Comparison of ENCODE assay signal across 1 cellular context in the genomic region with DNA sequence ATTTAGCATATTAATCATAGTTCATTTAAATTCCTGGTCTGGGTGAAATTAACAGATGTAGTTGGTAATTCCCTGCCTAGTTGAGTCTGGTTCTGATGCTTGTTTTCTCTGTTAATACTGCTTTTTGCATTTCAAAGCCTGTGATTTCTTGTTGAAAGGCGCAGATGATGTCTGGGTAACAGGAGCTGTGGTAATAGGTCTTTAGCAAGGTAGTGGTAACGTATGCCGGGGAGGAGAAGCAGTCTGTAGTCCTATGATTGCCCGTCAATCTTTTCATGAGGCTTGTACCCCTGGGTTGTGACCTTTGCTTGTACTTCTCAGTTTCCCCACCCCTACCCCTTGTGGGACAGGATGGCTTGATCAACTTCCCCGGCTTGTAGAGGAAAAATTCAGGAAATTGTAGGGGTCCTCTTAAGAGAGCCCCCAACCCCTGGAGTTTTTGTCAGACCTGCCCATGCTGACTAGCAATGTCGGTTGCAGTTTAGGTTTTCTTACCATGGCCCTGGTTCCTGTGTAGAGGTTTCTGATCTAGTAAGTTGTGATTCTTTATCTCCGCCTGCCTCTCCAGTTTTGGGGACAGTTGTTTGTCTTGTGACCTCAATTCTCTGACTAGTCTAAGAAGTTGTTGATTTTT.
TF ChIP-seq lines count a peak whose summit lies in the region.

No MANE protein-coding gene starts in this region.

TF ChIP-seq in GM23338, 12 proteins besides CTCF, POLR2A, EP300 and RAD21 (continued from another document):
- TF ChIP-seq, protein P1, sequence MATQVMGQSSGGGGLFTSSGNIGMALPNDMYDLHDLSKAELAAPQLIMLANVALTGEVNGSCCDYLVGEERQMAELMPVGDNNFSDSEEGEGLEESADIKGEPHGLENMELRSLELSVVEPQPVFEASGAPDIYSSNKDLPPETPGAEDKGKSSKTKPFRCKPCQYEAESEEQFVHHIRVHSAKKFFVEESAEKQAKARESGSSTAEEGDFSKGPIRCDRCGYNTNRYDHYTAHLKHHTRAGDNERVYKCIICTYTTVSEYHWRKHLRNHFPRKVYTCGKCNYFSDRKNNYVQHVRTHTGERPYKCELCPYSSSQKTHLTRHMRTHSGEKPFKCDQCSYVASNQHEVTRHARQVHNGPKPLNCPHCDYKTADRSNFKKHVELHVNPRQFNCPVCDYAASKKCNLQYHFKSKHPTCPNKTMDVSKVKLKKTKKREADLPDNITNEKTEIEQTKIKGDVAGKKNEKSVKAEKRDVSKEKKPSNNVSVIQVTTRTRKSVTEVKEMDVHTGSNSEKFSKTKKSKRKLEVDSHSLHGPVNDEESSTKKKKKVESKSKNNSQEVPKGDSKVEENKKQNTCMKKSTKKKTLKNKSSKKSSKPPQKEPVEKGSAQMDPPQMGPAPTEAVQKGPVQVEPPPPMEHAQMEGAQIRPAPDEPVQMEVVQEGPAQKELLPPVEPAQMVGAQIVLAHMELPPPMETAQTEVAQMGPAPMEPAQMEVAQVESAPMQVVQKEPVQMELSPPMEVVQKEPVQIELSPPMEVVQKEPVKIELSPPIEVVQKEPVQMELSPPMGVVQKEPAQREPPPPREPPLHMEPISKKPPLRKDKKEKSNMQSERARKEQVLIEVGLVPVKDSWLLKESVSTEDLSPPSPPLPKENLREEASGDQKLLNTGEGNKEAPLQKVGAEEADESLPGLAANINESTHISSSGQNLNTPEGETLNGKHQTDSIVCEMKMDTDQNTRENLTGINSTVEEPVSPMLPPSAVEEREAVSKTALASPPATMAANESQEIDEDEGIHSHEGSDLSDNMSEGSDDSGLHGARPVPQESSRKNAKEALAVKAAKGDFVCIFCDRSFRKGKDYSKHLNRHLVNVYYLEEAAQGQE (IDR thresholded peaks at IDR 0.05; ENCODE audit: unreplicated experiment): no peak
